ENCODE assay signal across 29 cellular contexts in the genomic region with DNA sequence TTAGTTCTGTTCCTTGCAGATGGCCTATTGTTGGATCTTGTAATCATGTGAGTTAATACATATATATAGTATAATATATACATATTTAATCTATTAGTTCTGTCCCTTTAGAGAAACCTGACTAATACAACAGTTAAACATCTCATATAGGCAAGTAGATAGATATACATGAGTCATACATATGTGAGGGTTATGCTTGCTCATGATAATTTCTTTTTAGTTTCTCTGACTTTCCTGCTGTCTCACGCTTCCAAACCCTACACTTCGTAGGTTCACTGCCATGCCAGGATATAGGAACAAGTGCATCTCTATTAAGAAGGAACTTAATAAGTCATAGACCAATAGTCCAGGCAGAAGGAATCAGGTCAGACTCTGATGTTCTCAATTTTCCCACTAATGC. TPM values are rescaled to one million over a fixed set of nuclear protein-coding genes. Genes with fewer than 3 reads are reported as not detected.
"Had no signal": no experiment of that assay in that cellular context is flagged by ENCODE, and none has a peak within 500 bp of the region (broad histone marks: within the 10 kb centered on the region; RNA-seq: fewer than 3 reads in every experiment).

No MANE protein-coding gene starts in this region.

- H3K4me1 ChIP-seq: ascending aorta, body of pancreas, Peyer's patch had no signal

- H3K36me3 ChIP-seq: ascending aorta, cardiac muscle cell, Peyer's patch had no signal

- H3K27me3 Mint-ChIP-seq: activated B cell treated with CpG ODN at 0.5 μM for 24 hours had no signal

- H3K9me3 Mint-ChIP-seq: activated B cell treated with CpG ODN at 0.5 μM for 24 hours; activated CD4-positive, alpha-beta T cell treated with anti-CD3 and anti-CD28 coated beads, Interleukin-2, amount 10 ng/mL, durations not matched to agents 24 days and 14 days; activated naive CD4-positive, alpha-beta T cell treated with anti-CD3 and anti-CD28 coated beads, Interleukin-2, amount 50 U/mL, for 72 hours; activated naive CD8-positive, alpha-beta T cell treated with anti-CD3 and anti-CD28 coated beads, Interleukin-2, amount 50 U/mL, for 24 hours; activated T-cell treated with anti-CD3 and anti-CD28 coated beads, Interleukin-2, amount 50 U/mL, for 4 hours; T-helper 1 cell treated with Interleukin-12 subunit alpha and Interleukin-12 subunit beta and Interleukin-4 antibody, amounts not matched to agents 30 μg/mL and 1 μg/mL, for 36 hours had no signal

- H3K27ac ChIP-seq: ascending aorta, body of pancreas, cardiac muscle cell, Peyer's patch had no signal

- H3K4me1 Mint-ChIP-seq: activated B cell treated with CpG ODN at 0.5 μM for 24 hours; activated CD4-positive, alpha-beta T cell treated with anti-CD3 and anti-CD28 coated beads, Interleukin-2, amount 10 ng/mL, durations not matched to agents 24 days and 14 days; activated CD8-positive, alpha-beta memory T cell treated with anti-CD3 and anti-CD28 coated beads, Interleukin-2, amount 10 ng/mL, durations not matched to agents 7 days and 5 days; activated naive CD8-positive, alpha-beta T cell treated with anti-CD3 and anti-CD28 coated beads, Interleukin-2, amount 50 U/mL, for 24 hours had no signal

- H3K9me3 ChIP-seq: ascending aorta, body of pancreas, Peyer's patch had no signal

- H3K4me3 Mint-ChIP-seq: activated B cell treated with CpG ODN at 0.5 μM for 24 hours; activated CD4-positive, alpha-beta T cell treated with anti-CD3 and anti-CD28 coated beads, Interleukin-2, amount 10 ng/mL, durations not matched to agents 24 days and 14 days; activated CD8-positive, alpha-beta memory T cell treated with anti-CD3 and anti-CD28 coated beads, Interleukin-2, amount 10 ng/mL, durations not matched to agents 7 days and 5 days; activated naive CD8-positive, alpha-beta T cell treated with anti-CD3 and anti-CD28 coated beads, Interleukin-2, amount 50 U/mL, for 24 hours; activated T-cell treated with anti-CD3 and anti-CD28 coated beads, Interleukin-2, amount 50 U/mL, for 4 hours; T-helper 1 cell treated with Interleukin-12 subunit alpha and Interleukin-12 subunit beta and Interleukin-4 antibody, amounts not matched to agents 30 μg/mL and 1 μg/mL, for 36 hours had no signal

- H3K36me3 Mint-ChIP-seq: activated CD8-positive, alpha-beta memory T cell treated with anti-CD3 and anti-CD28 coated beads, Interleukin-2, amount 10 ng/mL, durations not matched to agents 7 days and 5 days; activated naive CD4-positive, alpha-beta T cell treated with anti-CD3 and anti-CD28 coated beads, Interleukin-2, amount 50 U/mL, for 72 hours had no signal

- DNase-seq: activated B cell treated with CpG ODN at 0.5 μM for 24 hours; activated CD4-positive, alpha-beta T cell treated with anti-CD3 and anti-CD28 coated beads for 1 hour; activated CD4-positive, alpha-beta T cell treated with anti-CD3 and anti-CD28 coated beads, Interleukin-2, amount 10 ng/mL, durations not matched to agents 24 days and 14 days; activated CD4-positive, alpha-beta T cell treated with anti-CD3 and anti-CD28 coated beads, Interleukin-2, amount 50 U/mL, for 48 hours; activated CD8-positive, alpha-beta memory T cell treated with anti-CD3 and anti-CD28 coated beads, Interleukin-2, amount 10 ng/mL, durations not matched to agents 7 days and 5 days; activated effector memory CD4-positive, alpha-beta T cell treated with anti-CD3 and anti-CD28 coated beads, Interleukin-2, amount 50 U/mL, for 16 hours; activated naive CD4-positive, alpha-beta T cell treated with Interleukin-2 at 50 U/mL for 16 hours; activated naive CD8-positive, alpha-beta T cell treated with anti-CD3 and anti-CD28 coated beads, Interleukin-2, amount 50 U/mL, for 24 hours; activated T-cell treated with anti-CD3 and anti-CD28 coated beads, Interleukin-2, amount 50 U/mL, for 4 hours; amniotic stem cell; body of pancreas; MM.1S; NCI-H1105; NCI-H1436; NCI-H1694 treated with DMSO at 0.1 percent for 48 hours; NCI-H2029 treated with DMSO at 0.1 percent for 48 hours; NCI-H345; NCI-H510A; NCI-H526 treated with DMSO at 0.1 percent for 48 hours; NK-92 treated with Interleukin-12 subunit alpha and Interleukin-12 subunit beta, amount 100 ng/mL, for 24 hours; OCI-M1; Peyer's patch; SHP77 treated with DMSO at 0.1 percent for 48 hours; T-helper 9 cell had no signal

- H3K27me3 ChIP-seq: ascending aorta, body of pancreas, cardiac muscle cell, Peyer's patch had no signal

- H3K27ac Mint-ChIP-seq: activated B cell treated with CpG ODN at 0.5 μM for 24 hours; activated CD4-positive, alpha-beta T cell treated with anti-CD3 and anti-CD28 coated beads, Interleukin-2, amount 10 ng/mL, durations not matched to agents 24 days and 14 days; activated CD8-positive, alpha-beta memory T cell treated with anti-CD3 and anti-CD28 coated beads, Interleukin-2, amount 10 ng/mL, durations not matched to agents 7 days and 5 days; activated naive CD4-positive, alpha-beta T cell treated with anti-CD3 and anti-CD28 coated beads, Interleukin-2, amount 50 U/mL, for 72 hours; activated naive CD8-positive, alpha-beta T cell treated with anti-CD3 and anti-CD28 coated beads, Interleukin-2, amount 50 U/mL, for 24 hours; T-helper 1 cell treated with Interleukin-12 subunit alpha and Interleukin-12 subunit beta and Interleukin-4 antibody, amounts not matched to agents 30 μg/mL and 1 μg/mL, for 36 hours had no signal

- H3K4me3 ChIP-seq: ascending aorta, body of pancreas, cardiac muscle cell, Peyer's patch had no signal

- ATAC-seq: activated CD8-positive, alpha-beta memory T cell treated with anti-CD3 and anti-CD28 coated beads, Interleukin-2, amount 10 ng/mL, durations not matched to agents 7 days and 5 days; activated naive CD4-positive, alpha-beta T cell treated with anti-CD3 and anti-CD28 coated beads, Interleukin-2, amount 50 U/mL, for 72 hours; activated naive CD8-positive, alpha-beta T cell treated with anti-CD3 and anti-CD28 coated beads, Interleukin-2, amount 50 U/mL, for 24 hours; activated T-cell treated with anti-CD3 and anti-CD28 coated beads, Interleukin-2, amount 50 U/mL, for 4 hours; body of pancreas had no signal

RNA-seq across cellular contexts. Expression of gene CLDN16, which starts 16.8 kb away (rescaled TPM):
- total RNA-seq: activated B cell treated with CpG ODN at 0.5 μM for 24 hours; activated CD4-positive, alpha-beta T cell treated with anti-CD3 and anti-CD28 coated beads, Interleukin-2, amount 10 ng/mL, durations not matched to agents 24 days and 14 days; activated CD8-positive, alpha-beta memory T cell treated with anti-CD3 and anti-CD28 coated beads, Interleukin-2, amount 10 ng/mL, durations not matched to agents 7 days and 5 days; activated naive CD4-positive, alpha-beta T cell treated with anti-CD3 and anti-CD28 coated beads, Interleukin-2, amount 50 U/mL, for 72 hours; activated T-cell treated with anti-CD3 and anti-CD28 coated beads, Interleukin-2, amount 50 U/mL, for 4 hours; ascending aorta; Peyer's patch; SK-MEL-5 had no signal
- polyA plus RNA-seq: cardiac muscle cell had no signal

RNA-seq across cellular contexts. Expression of gene CLDN1, which starts 48.9 kb away (rescaled TPM):
- total RNA-seq: activated B cell treated with CpG ODN at 0.5 μM for 24 hours; activated CD8-positive, alpha-beta memory T cell treated with anti-CD3 and anti-CD28 coated beads, Interleukin-2, amount 10 ng/mL, durations not matched to agents 7 days and 5 days had no signal
